ENCODE assay signal across 1 cellular context in genomic region chr5:111754190-111754589, GRCh38.
TF ChIP-seq lines count a peak whose summit lies in the region.

No MANE protein-coding gene starts in this region.

TF ChIP-seq in neural cell, 6 proteins besides CTCF, POLR2A, EP300 and RAD21 (continued from another document):
- TF ChIP-seq REST (IDR thresholded peaks at IDR 0.05; ENCODE audit: borderline replicate concordance) = no peak
- TF ChIP-seq EZH2 (IDR thresholded peaks at IDR 0.05; ENCODE audit: borderline replicate concordance, insufficient read depth, low read length, poor library complexity, severe bottlenecking) = no peak
- TF ChIP-seq SMC3 (conservative IDR thresholded peaks at IDR 0.05; ENCODE audit: poor library complexity) = no peak
